8 cellular contexts compared by ENCODE assay signal in genomic region chr22:31488988-31489617, GRCh38. TPM values are rescaled to one million over a fixed set of nuclear protein-coding genes. Genes with fewer than 3 reads are reported as not detected.
DNase-seq lines count a peak whose midpoint lies in the region; ATAC-seq, FAIRE-seq and TF ChIP-seq lines count a peak whose summit lies in the region.

No MANE protein-coding gene starts in this region.

- peak overlapping the region; percentile 63 to 94 (median 82) for H3K27ac Mint-ChIP-seq in naive thymus-derived CD8-positive, alpha-beta T cell

- peaks cover 0 to 32% (median 0%) of the 10 kb centered on the region in 3 donors for H3K36me3 Mint-ChIP-seq in naive thymus-derived CD8-positive, alpha-beta T cell

- ATAC-seq in GM21526 (IDR thresholded peaks at IDR 0.05; ENCODE audit: low FRiP score, unreplicated experiment) (peak; percentile 10), upper lobe of right lung (peak; percentile 32)
- ATAC-seq in naive thymus-derived CD8-positive, alpha-beta T cell = peak; percentile 2 to 15

- H3K27me3 ChIP-seq in upper lobe of right lung = no peaks in the 10 kb centered on the region

- FAIRE-seq in D721Med (lab: Jason Lieb, UNC) = no peak

- peaks cover 27% of the 10 kb centered on the region for H3K4me1 ChIP-seq in upper lobe of right lung

- H3K9me3 ChIP-seq in upper lobe of right lung = no peaks in the 10 kb centered on the region

- peak; percentile 8 for TF ChIP-seq CTCF in D721Med (IDR thresholded peaks at IDR 0.05; ENCODE audit: insufficient read depth, missing control alignments)
- TF ChIP-seq CTCF in LNCaP clone FGC (IDR thresholded peaks at IDR 0.05; ENCODE audit: control insufficient read depth, extremely low read depth, insufficient read depth) = no peak
- no peak for TF ChIP-seq CTCF in upper lobe of right lung (IDR thresholded peaks at IDR 0.05)

- intact Hi-C loops in upper lobe of right lung (cut with DNase I) = no loop called here

- no peak for DNase-seq in D721Med (ENCODE audit: insufficient read length, low spot score)
- DNase-seq in LNCaP clone FGC (ENCODE audit: low read depth) = no peak
- peak; percentile 15 for DNase-seq in activated T-cell treated with anti-CD3 and anti-CD28 coated beads for 48 hours (ENCODE audit: low read depth)
- peak; percentile 14 for DNase-seq in fibroblast of gingiva (ENCODE audit: low read depth)
- DNase-seq in naive thymus-derived CD8-positive, alpha-beta T cell = peak in 8 of 10 donors; percentile 3 to 63 (median 23)
- DNase-seq in upper lobe of right lung = peak; percentile 74
- DNase-seq in cerebellar nuclear complex (lab: John Stamatoyannopoulos, UW) = no peak

- peaks cover 12 to 55% (median 46%) of the 10 kb centered on the region in 4 donors for H3K4me1 Mint-ChIP-seq in naive thymus-derived CD8-positive, alpha-beta T cell

- H3K4me3 ChIP-seq in LNCaP clone FGC (ENCODE audit: low read depth, low read length) (peak overlapping the region; percentile 92), upper lobe of right lung (peak overlapping the region; percentile 90)

- POLR2A ChIA-PET in naive thymus-derived CD8-positive, alpha-beta T cell (lab: Charles Lee) = interaction anchor here (0.7 to 2.9 kb wide), 6 partner anchors 9 to 142 kb away, joined by 3 to 11 read pairs (median 4); partner anchors contain the start of gene PATZ1

- no peaks in the 10 kb centered on the region for H3K9me3 Mint-ChIP-seq in naive thymus-derived CD8-positive, alpha-beta T cell

- peak overlapping the region; percentile 98 for H3K27ac ChIP-seq in upper lobe of right lung

- H3K36me3 ChIP-seq in upper lobe of right lung = peaks cover 30% of the 10 kb centered on the region

- H3K27me3 Mint-ChIP-seq in naive thymus-derived CD8-positive, alpha-beta T cell = no peaks in the 10 kb centered on the region

- H3K4me3 Mint-ChIP-seq in naive thymus-derived CD8-positive, alpha-beta T cell = peak overlapping the region; percentile 74 to 94 (median 85)

RNA-seq across cellular contexts. Expression of gene EIF4ENIF1, which starts 0.5 kb away (rescaled TPM):
- total RNA-seq in naive thymus-derived CD8-positive, alpha-beta T cell = 10 to 100 TPM; 29.5 to 36.6 TPM
- 10 to 100 TPM in 1 of 3 donors, 1 to 10 TPM in 2; 6.2 to 13.4 (median 7.7) TPM for polyA plus RNA-seq in naive thymus-derived CD8-positive, alpha-beta T cell
- 27.2 TPM for total RNA-seq in upper lobe of right lung

RNA-seq across cellular contexts. Expression of gene SFI1, which starts 7.2 kb away (rescaled TPM):
- total RNA-seq in naive thymus-derived CD8-positive, alpha-beta T cell = 100 to 1,000 TPM; 368 to 371 TPM
- polyA plus RNA-seq in naive thymus-derived CD8-positive, alpha-beta T cell = 10 to 100 TPM; 23.1 to 49.8 (median 36.5) TPM
- 38.0 TPM for total RNA-seq in upper lobe of right lung

Comparison
In these comparisons a context has a peak if more than half of its experiments do, and no peak if none do; other contexts are left out.
1. DNase-seq: peak in activated T-cell treated with anti-CD3 and anti-CD28 coated beads for 48 hours (single experiment), fibroblast of gingiva (single experiment), naive thymus-derived CD8-positive, alpha-beta T cell (8 of 10) and upper lobe of right lung (single experiment); none in D721Med (single experiment), LNCaP clone FGC (single experiment) and cerebellar nuclear complex (0 of 2).
2. Peak in every context shown above with its lines, with median percentiles within 50 percentile points of each other: ATAC-seq.